22 cellular contexts compared by ENCODE assay signal in genomic region chr7:121360564-121360963, GRCh38. TPM values are rescaled to one million over a fixed set of nuclear protein-coding genes. Genes with fewer than 3 reads are reported as not detected.
"Had no signal": no experiment of that assay in that cellular context is flagged by ENCODE, and none has a peak within 500 bp of the region (broad histone marks: within the 10 kb centered on the region; RNA-seq: fewer than 3 reads in every experiment).

No MANE protein-coding gene starts in this region.

- H3K27me3 Mint-ChIP-seq: activated naive CD8-positive, alpha-beta T cell treated with anti-CD3 and anti-CD28 coated beads for 36 hours; naive B cell; stimulated activated naive B cell treated with anti-CD40 and anti-IgM and Interleukin-4, amounts not matched to agents 10 μg/mL and 1 μg/mL and 100 μg/mL, for 72 hours had no signal

- H3K4me1 Mint-ChIP-seq: activated naive CD8-positive, alpha-beta T cell treated with anti-CD3 and anti-CD28 coated beads for 36 hours had no signal

- H3K9me3 Mint-ChIP-seq: activated naive CD8-positive, alpha-beta T cell treated with anti-CD3 and anti-CD28 coated beads for 36 hours; naive B cell; stimulated activated naive B cell treated with anti-CD40 and anti-IgM and Interleukin-4, amounts not matched to agents 10 μg/mL and 1 μg/mL and 100 μg/mL, for 72 hours; T-helper 2 cell treated with Interferon-gamma antibody and Interleukin-4, amounts not matched to agents 5 μg/mL and 100 μg/mL, for 36 hours had no signal

- H3K4me3 Mint-ChIP-seq: activated naive CD8-positive, alpha-beta T cell treated with anti-CD3 and anti-CD28 coated beads for 36 hours; naive B cell; stimulated activated naive B cell treated with anti-CD40 and anti-IgM and Interleukin-4, amounts not matched to agents 10 μg/mL and 1 μg/mL and 100 μg/mL, for 72 hours; T-helper 2 cell treated with Interferon-gamma antibody and Interleukin-4, amounts not matched to agents 5 μg/mL and 100 μg/mL, for 36 hours had no signal

- ATAC-seq: gastroesophageal sphincter; left cardiac atrium; stimulated activated naive B cell treated with anti-CD40 and anti-IgM and Interleukin-4, amounts not matched to agents 10 μg/mL and 1 μg/mL and 100 μg/mL, for 72 hours had no signal

- DNase-seq: activated CD4-positive, alpha-beta T cell treated with anti-CD3 and anti-CD28 coated beads for 1 hour; activated naive CD4-positive, alpha-beta T cell treated with Interleukin-2 at 50 U/mL for 16 hours; activated naive CD8-positive, alpha-beta T cell treated with anti-CD3 and anti-CD28 coated beads for 36 hours; cerebellar nuclear complex; cortex of kidney; head of caudate nucleus; hypothalamus; islet precursor cell; left cardiac atrium; mesenchymal stem cell; naive B cell; retina; sigmoid colon; stimulated activated CD4-positive, alpha-beta T cell treated with anti-CD3 and anti-CD28 coated beads, Interleukin-15, amount 100 ng/mL, for 24 hours; stimulated activated naive B cell treated with anti-CD40 and anti-IgM and Interleukin-4, amounts not matched to agents 10 μg/mL and 1 μg/mL and 100 μg/mL, for 72 hours; transverse colon; uterus had no signal

- H3K27ac Mint-ChIP-seq: activated naive CD8-positive, alpha-beta T cell treated with anti-CD3 and anti-CD28 coated beads for 36 hours; stimulated activated naive B cell treated with anti-CD40 and anti-IgM and Interleukin-4, amounts not matched to agents 10 μg/mL and 1 μg/mL and 100 μg/mL, for 72 hours; T-helper 2 cell treated with Interferon-gamma antibody and Interleukin-4, amounts not matched to agents 5 μg/mL and 100 μg/mL, for 36 hours had no signal

RNA-seq across cellular contexts. Expression of gene WNT16, which starts 31.8 kb away (rescaled TPM):
- total RNA-seq: activated naive CD8-positive, alpha-beta T cell treated with anti-CD3 and anti-CD28 coated beads for 36 hours; left cardiac atrium; liver; posterior vena cava; smooth muscle cell had no signal
